ENCODE assay signal across 8 cellular contexts in the genomic region with DNA sequence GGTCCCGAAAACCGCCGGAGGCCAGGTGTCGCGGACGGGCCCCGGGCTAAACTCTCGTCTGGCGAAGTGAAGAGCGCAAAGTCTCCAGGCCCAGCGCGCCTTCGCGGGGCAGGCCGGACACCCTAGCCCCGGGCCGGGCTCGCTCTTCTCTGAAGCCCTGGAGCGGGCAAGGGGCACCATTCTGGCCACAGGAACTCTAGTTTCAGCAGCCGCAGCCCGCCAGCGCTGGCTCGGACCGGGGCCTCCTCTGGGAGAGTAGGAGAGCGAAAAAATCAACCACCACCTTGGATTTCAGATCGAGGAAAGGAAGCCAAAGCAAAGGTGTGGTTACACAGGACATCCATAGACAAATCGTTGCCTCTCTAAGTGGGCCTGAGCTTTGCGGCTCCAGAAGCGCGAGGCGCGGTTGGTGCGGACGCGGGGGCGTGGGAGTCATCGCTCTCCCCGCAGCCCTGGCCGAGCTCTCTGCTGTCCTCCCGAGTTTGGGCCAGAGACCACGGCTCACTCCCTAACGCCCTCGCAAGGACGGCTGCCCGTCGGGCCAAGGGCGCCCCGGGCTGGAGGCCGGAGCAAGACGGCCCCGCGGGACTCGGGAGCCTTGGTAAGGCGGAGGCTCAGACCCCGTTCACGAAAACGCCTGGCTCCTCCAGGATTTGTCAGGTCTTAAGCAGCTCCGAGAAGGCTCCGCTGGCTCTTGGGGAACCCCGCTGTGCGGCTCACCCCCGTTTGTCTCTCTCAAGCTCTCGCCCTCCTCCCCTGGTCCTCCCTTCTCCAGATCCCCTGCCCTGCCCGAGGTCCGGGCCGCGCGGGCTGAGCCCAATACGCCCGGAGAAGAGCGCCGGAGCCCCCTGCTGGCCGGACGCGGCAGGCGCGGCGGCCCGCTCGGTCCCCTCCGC.
A peak's percentile ranks its signal among the peaks of the same experiment; 100 is the strongest.
DNase-seq lines count a peak whose midpoint lies in the region; ATAC-seq and TF ChIP-seq lines count a peak whose summit lies in the region.

No MANE protein-coding gene starts in this region.

- peak overlapping the region; percentile 47 to 56; a peak in 3 of 4 replicates for H3K4me3 ChIP-seq in SK-N-SH (ENCODE audit: low read depth in 2 of 2, low read length in 1 of 2)
- H3K4me3 ChIP-seq in right cardiac atrium (ENCODE audit: low read length), result peak overlapping the region; percentile 41

- TF ChIP-seq RAD21 in SK-N-SH (IDR thresholded peaks at IDR 0.05; ENCODE audit: low read length), result peak; percentile 68

- ATAC-seq in GM21360 (IDR thresholded peaks at IDR 0.05; ENCODE audit: unreplicated experiment) (peak; percentile 98), HG03575 (IDR thresholded peaks at IDR 0.05; ENCODE audit: extremely low read depth, insufficient number of reproducible peaks, low FRiP score, unreplicated experiment) (peak; percentile 43), right cardiac atrium (peak; percentile 98 to 99)

- DNase-seq in DMS53 (lab: John Stamatoyannopoulos, UW), result peak; percentile 91
- peak; percentile 87 for DNase-seq in SK-N-SH
- peak in 41 of 58 donors; percentile 24 to 81 (median 56) for DNase-seq in anterior cingulate cortex (lab: John Stamatoyannopoulos, UW)
- DNase-seq in right cardiac atrium, result peak; percentile 62 to 86 (median 83)
- DNase-seq in progenitor cell of endocrine pancreas (ENCODE audit: low spot score, unreplicated experiment), result peak; percentile 70
- DNase-seq in GOT3 (lab: John Stamatoyannopoulos, UW), result no peak

- CTCF ChIA-PET in SK-N-SH (lab: Yijun Ruan, JAX), result interaction anchor here (0.7 to 4.3 kb wide), 12 partner anchors 9 to 1091 kb away, joined by 3 to 53 read pairs (median 4); no protein-coding TSS in a partner anchor

- H3K9me3 ChIP-seq in SK-N-SH (no peaks in the 10 kb centered on the region), right cardiac atrium (ENCODE audit: control insufficient read depth, low read length) (no peaks in the 10 kb centered on the region)

- intact Hi-C loops in right cardiac atrium (cut with DNase I), result loop anchor here in 2 of 4 donors (5.0 to 10.0 kb wide), 2 partner anchors 1086 to 1089 kb away; no protein-coding TSS in a partner anchor

- TF ChIP-seq CTCF in SK-N-SH (IDR thresholded peaks at IDR 0.05) (peak; percentile 69), progenitor cell of endocrine pancreas (IDR thresholded peaks at IDR 0.05; ENCODE audit: unreplicated experiment) (peak; percentile 97)

- peaks cover 5% of the 10 kb centered on the region for H3K79me2 ChIP-seq in SK-N-SH (ENCODE audit: insufficient read depth)

- peaks cover 12% of the 10 kb centered on the region for H3F3A ChIP-seq in SK-N-SH (replicated peaks; ENCODE audit: insufficient read depth)

- H3K4me1 ChIP-seq in SK-N-SH (ENCODE audit: control insufficient read depth in 1 of 2, insufficient read depth in 2 of 2, low read depth in 1 of 2, low read length in 1 of 2) (peaks cover 9 to 12% of the 10 kb centered on the region in 2 experiments; a peak in 3 of 4 replicates), right cardiac atrium (ENCODE audit: control insufficient read depth, insufficient read depth, low read length) (no peaks in the 10 kb centered on the region)

- peak overlapping the region; percentile 65; the same call in 1 of the 2 replicates for H3K9ac ChIP-seq in SK-N-SH

- no peaks in the 10 kb centered on the region for H4K20me1 ChIP-seq in SK-N-SH (ENCODE audit: insufficient read depth)

- H3K4me2 ChIP-seq in SK-N-SH, result peak overlapping the region; percentile 59; the same call in 1 of the 2 replicates

- WGBS in SK-N-SH (ENCODE audit: low lambda C conversion rate), result 49% methylated on average over 32 of the region's 81 CpGs
- WGBS in right cardiac atrium, result 1% methylated on average over 81 of the region's 81 CpGs

- H3K36me3 Mint-ChIP-seq in progenitor cell of endocrine pancreas (ENCODE audit: insufficient read depth), result no peaks in the 10 kb centered on the region

- peak overlapping the region; percentile 84 for H3K27ac Mint-ChIP-seq in progenitor cell of endocrine pancreas

- H3K9me3 Mint-ChIP-seq in progenitor cell of endocrine pancreas (ENCODE audit: low read depth), result no peaks in the 10 kb centered on the region

- H2AFZ ChIP-seq in SK-N-SH (ENCODE audit: low read depth), result peak overlapping the region; percentile 60; the same call in 1 of the 2 replicates

- H3K27me3 Mint-ChIP-seq in progenitor cell of endocrine pancreas, result peaks cover 21% of the 10 kb centered on the region

- peak overlapping the region; percentile 72 to 82; a peak in 3 of 4 replicates for H3K27ac ChIP-seq in SK-N-SH (ENCODE audit: low read depth in 2 of 2, low read length in 1 of 2)
- H3K27ac ChIP-seq in right cardiac atrium (ENCODE audit: low read length), result no peak overlapping the region

- H3K27me3 ChIP-seq in SK-N-SH (ENCODE audit: insufficient read depth), result no peaks in the 10 kb centered on the region
- H3K27me3 ChIP-seq in right cardiac atrium (ENCODE audit: control insufficient read depth, insufficient read depth), result no peaks in the 10 kb centered on the region

- H3K4me3 Mint-ChIP-seq in progenitor cell of endocrine pancreas (ENCODE audit: low read depth), result peak overlapping the region; percentile 78

- no peak for TF ChIP-seq EP300 in SK-N-SH (IDR thresholded peaks at IDR 0.05; ENCODE audit: borderline replicate concordance in 1 of 2, low read depth in 1 of 2, low read length in 1 of 2)

- H3K4me1 Mint-ChIP-seq in progenitor cell of endocrine pancreas (ENCODE audit: low read depth), result peaks cover 16% of the 10 kb centered on the region

- H3K36me3 ChIP-seq in SK-N-SH (replicated peaks in 1 of 2; ENCODE audit: control insufficient read depth in 1 of 2, insufficient read depth in 2 of 2, low read length in 1 of 2), result no peaks in the 10 kb centered on the region

- H3K9me2 ChIP-seq in SK-N-SH, result no peaks in the 10 kb centered on the region

- POLR2A ChIA-PET in SK-N-SH (lab: Yijun Ruan, JAX), result interaction anchor here (0.7 to 1.3 kb wide), 4 partner anchors 9 to 399 kb away, joined by 3 to 4 read pairs (median 4); a partner anchor contains a TSS

TF ChIP-seq in SK-N-SH, 30 proteins besides CTCF, POLR2A, EP300 and RAD21:
- TF ChIP-seq TCF12 (IDR thresholded peaks at IDR 0.05) (no peak), SIN3A (IDR thresholded peaks at IDR 0.05; ENCODE audit: borderline replicate concordance, low read depth, low read length) (no peak), POLR2AphosphoS5 (IDR thresholded peaks at IDR 0.05; ENCODE audit: low read depth, low read length) (no peak), TEAD4 (IDR thresholded peaks at IDR 0.05; ENCODE audit: borderline replicate concordance, insufficient read depth) (0 out of 2 replicates have a peak, but pooled peaks have one; percentile 3), SMC3 (IDR thresholded peaks at IDR 0.05; ENCODE audit: low read depth, low read length) (peak; percentile 50), YY1 (IDR thresholded peaks at IDR 0.05; ENCODE audit: low read depth) (no peak), RXRA (IDR thresholded peaks at IDR 0.05; ENCODE audit: borderline replicate concordance, low read depth) (no peak), NFIC (IDR thresholded peaks at IDR 0.05; ENCODE audit: borderline replicate concordance) (no peak), TAF1 (IDR thresholded peaks at IDR 0.05; ENCODE audit: borderline replicate concordance, low read depth, low read length) (0 out of 2 replicates have a peak, but pooled peaks have one; percentile 4)
- TF ChIP-seq, protein P1, sequence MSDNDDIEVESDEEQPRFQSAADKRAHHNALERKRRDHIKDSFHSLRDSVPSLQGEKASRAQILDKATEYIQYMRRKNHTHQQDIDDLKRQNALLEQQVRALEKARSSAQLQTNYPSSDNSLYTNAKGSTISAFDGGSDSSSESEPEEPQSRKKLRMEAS (IDR thresholded peaks at IDR 0.05; ENCODE audit: low read depth), result 0 out of 2 replicates have a peak, but pooled peaks have one; percentile 6
- TF ChIP-seq, protein P2, sequence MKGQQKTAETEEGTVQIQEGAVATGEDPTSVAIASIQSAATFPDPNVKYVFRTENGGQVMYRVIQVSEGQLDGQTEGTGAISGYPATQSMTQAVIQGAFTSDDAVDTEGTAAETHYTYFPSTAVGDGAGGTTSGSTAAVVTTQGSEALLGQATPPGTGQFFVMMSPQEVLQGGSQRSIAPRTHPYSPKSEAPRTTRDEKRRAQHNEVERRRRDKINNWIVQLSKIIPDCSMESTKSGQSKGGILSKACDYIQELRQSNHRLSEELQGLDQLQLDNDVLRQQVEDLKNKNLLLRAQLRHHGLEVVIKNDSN (IDR thresholded peaks at IDR 0.05; ENCODE audit: borderline replicate concordance, low read depth), result no peak

Comparison
In these comparisons a context has a peak if more than half of its experiments do, and no peak if none do; other contexts are left out.
1. ATAC-seq: peak in every context shown above with its lines; median percentile 98 in right cardiac atrium; 98 in GM21360; 43 in HG03575.